In genomic region chr6:106702046-106702445, GRCh38 we compare ENCODE assay signal across 11 cellular contexts.
DNase-seq lines count a peak whose midpoint lies in the region; ATAC-seq and TF ChIP-seq lines count a peak whose summit lies in the region.
"Had no signal": no experiment of that assay in that cellular context is flagged by ENCODE, and none has a peak within 500 bp of the region (broad histone marks: within the 10 kb centered on the region; RNA-seq: fewer than 3 reads in every experiment).

No MANE protein-coding gene starts in this region.

- no peak overlapping the region for H2AFZ ChIP-seq in hepatocyte

- H3K9me3 Mint-ChIP-seq in effector memory CD8-positive, alpha-beta T cell = no peaks in the 10 kb centered on the region

- no peak overlapping the region for H3K4me3 Mint-ChIP-seq in effector memory CD8-positive, alpha-beta T cell

- peak overlapping the region; percentile 28 for H3K4me2 ChIP-seq in hepatocyte

- H3K9me2 ChIP-seq in hepatocyte (replicated peaks; ENCODE audit: insufficient read depth) = no peaks in the 10 kb centered on the region

- no peaks in the 10 kb centered on the region for H3K79me2 ChIP-seq in hepatocyte

- no peaks in the 10 kb centered on the region for H3K4me1 Mint-ChIP-seq in effector memory CD8-positive, alpha-beta T cell (ENCODE audit: low read depth in 2 of 2)

- H3K36me3 ChIP-seq in hepatocyte (replicated peaks; ENCODE audit: insufficient read depth, low read depth) = no peaks in the 10 kb centered on the region
- H3K36me3 ChIP-seq in aorta (ENCODE audit: control insufficient read depth in 1 of 2, insufficient read depth in 2 of 2, low read length in 1 of 2) = no peaks in the 10 kb centered on the region
- H3K36me3 ChIP-seq: brain microvascular endothelial cell had no signal

- peaks cover 49 to 54% of the 10 kb centered on the region in 2 donors for H3K27me3 Mint-ChIP-seq in effector memory CD8-positive, alpha-beta T cell

- H3K27ac ChIP-seq in hepatocyte = peak overlapping the region; percentile 2
- H3K27ac ChIP-seq in aorta (ENCODE audit: low read depth in 1 of 2, low read length in 2 of 2) = no peak overlapping the region
- H3K27ac ChIP-seq: brain microvascular endothelial cell had no signal

- no peaks in the 10 kb centered on the region for H3K9me3 ChIP-seq in hepatocyte (ENCODE audit: low read depth)
- no peaks in the 10 kb centered on the region for H3K9me3 ChIP-seq in aorta (ENCODE audit: control insufficient read depth, low read length)

- H3K4me1 ChIP-seq in hepatocyte (ENCODE audit: insufficient read depth) (no peaks in the 10 kb centered on the region), aorta (ENCODE audit: control insufficient read depth in 1 of 2, insufficient read depth in 2 of 2, low read length in 2 of 2) (no peaks in the 10 kb centered on the region)

- DNase-seq in hepatocyte (ENCODE audit: low spot score) (no peak), aorta (no peak)
- no peak for DNase-seq in central memory CD4-positive, alpha-beta T cell
- no peak for DNase-seq in stimulated activated CD4-positive, alpha-beta T cell treated with anti-CD3 and anti-CD28 coated beads, Interleukin-2, amount 100 ng/mL, for 48 hours
- no peak for DNase-seq in effector memory CD8-positive, alpha-beta T cell
- DNase-seq: activated CD4-positive, CD25-positive, alpha-beta regulatory T cell; brain microvascular endothelial cell; GDM1 had no signal

- no peaks in the 10 kb centered on the region for H4K20me1 ChIP-seq in hepatocyte (ENCODE audit: insufficient read depth, poor library complexity, severe bottlenecking)

- TF ChIP-seq CTCF in hepatocyte (IDR thresholded peaks at IDR 0.05; ENCODE audit: poor library complexity) = no peak

- H3K36me3 Mint-ChIP-seq in effector memory CD8-positive, alpha-beta T cell (ENCODE audit: insufficient read depth) = no peaks in the 10 kb centered on the region

- intact Hi-C loops in aorta (cut with DNase I) = no loop called here

- ATAC-seq in GM18519 (IDR thresholded peaks at IDR 0.05; ENCODE audit: low FRiP score, unreplicated experiment) = peak; percentile 35
- ATAC-seq in GM21717 (IDR thresholded peaks at IDR 0.05; ENCODE audit: unreplicated experiment) = peak; percentile 40
- ATAC-seq in HG03457 (IDR thresholded peaks at IDR 0.05; ENCODE audit: unreplicated experiment) = peak; percentile 25
- no peak for ATAC-seq in effector memory CD8-positive, alpha-beta T cell (replicated peaks)
- ATAC-seq in aorta (ENCODE audit: low FRiP score) = no peak

- H3K27me3 ChIP-seq in hepatocyte = no peaks in the 10 kb centered on the region
- no peaks in the 10 kb centered on the region for H3K27me3 ChIP-seq in aorta (ENCODE audit: control insufficient read depth in 1 of 2, insufficient read depth in 2 of 2, low read length in 1 of 2)
- H3K27me3 ChIP-seq: brain microvascular endothelial cell had no signal

- no peak overlapping the region for H3K4me3 ChIP-seq in hepatocyte
- no peak overlapping the region for H3K4me3 ChIP-seq in aorta (ENCODE audit: low read length in 2 of 2)

- H3K27ac Mint-ChIP-seq in effector memory CD8-positive, alpha-beta T cell = no peak overlapping the region

- 58% methylated on average over 4 of the region's 4 CpGs for WGBS in hepatocyte (ENCODE audit: low lambda C conversion rate, missing lambda C conversion rate)
- 57 to 58% methylated on average over 4 of the region's 4 CpGs for WGBS in aorta, 2 donors

Comparison
In these comparisons a context has a peak if more than half of its experiments do, and no peak if none do; other contexts are left out.
1. ATAC-seq: peak in GM18519 (single experiment), GM21717 (single experiment) and HG03457 (single experiment); none in effector memory CD8-positive, alpha-beta T cell (single experiment) and aorta (single experiment).